27 cellular contexts compared by ENCODE assay signal in the genomic region with DNA sequence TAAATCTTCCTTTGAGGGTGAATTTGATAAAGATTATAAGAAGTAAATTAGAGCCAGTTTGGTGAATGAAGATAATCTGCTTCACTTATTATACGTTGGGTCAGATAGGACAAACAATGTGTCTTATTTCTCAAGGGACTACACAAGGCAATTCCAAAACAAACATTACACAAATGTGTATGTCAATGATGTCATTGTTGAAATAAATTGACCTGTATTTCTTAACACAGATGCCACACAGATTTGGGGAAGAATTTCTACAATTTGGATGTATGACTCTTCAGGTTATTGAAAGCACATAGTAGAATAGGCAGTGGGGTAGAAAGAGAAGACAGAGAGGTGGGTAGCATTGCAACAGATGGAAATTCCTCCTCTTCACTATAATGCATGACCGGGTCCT.
"Had no signal": no experiment of that assay in that cellular context is flagged by ENCODE, and none has a peak within 500 bp of the region (broad histone marks: within the 10 kb centered on the region; RNA-seq: fewer than 3 reads in every experiment).

No MANE protein-coding gene starts in this region.

- H3K27me3 ChIP-seq: dorsolateral prefrontal cortex, ovary, spleen, tibial nerve, upper lobe of left lung had no signal

- H3K36me3 ChIP-seq: heart right ventricle, lower lobe of right lung, ovary, spleen, thoracic aorta, tibial nerve, upper lobe of left lung had no signal

- DNase-seq: dorsolateral prefrontal cortex; effector CD4-positive, alpha-beta T cell; foreskin melanocyte; glutamatergic neuron; heart right ventricle; hypothalamus; immature natural killer cell; left ventricle myocardium superior; lower lobe of right lung; natural killer cell; occipital lobe; ovary; posterior cingulate gyrus; psoas muscle; right cardiac atrium; spleen; stimulated activated CD4-positive, alpha-beta T cell treated with anti-CD3 and anti-CD28 coated beads, Interleukin-15, amount 100 ng/mL, for 24 hours; stimulated activated CD4-positive, alpha-beta T cell treated with anti-CD3 and anti-CD28 coated beads, Interleukin-4, amount 100 ng/mL, for 24 hours; stimulated activated naive CD8-positive, alpha-beta T cell treated with anti-CD3 and anti-CD28 coated beads, Interleukin-15, Interleukin-2, amounts not matched to agents 100 U/mL and 50 U/mL, for 24 hours; upper lobe of left lung had no signal

- ATAC-seq: heart right ventricle; left ventricle myocardium superior; lower lobe of right lung; natural killer cell; psoas muscle; right cardiac atrium; stimulated activated effector memory CD8-positive, alpha-beta T cell treated with anti-CD3 and anti-CD28 coated beads, Interleukin-12 subunit alpha, Interleukin-12 subunit beta, amount 100 ng/mL, for 72 hours; stimulated activated naive CD8-positive, alpha-beta T cell treated with anti-CD3 and anti-CD28 coated beads, Interleukin-15, Interleukin-2, amounts not matched to agents 100 U/mL and 50 U/mL, for 24 hours had no signal

- H3K9me3 ChIP-seq: heart right ventricle, lower lobe of right lung, ovary, psoas muscle, spleen, thoracic aorta, tibial nerve, upper lobe of left lung had no signal

- H3K4me3 ChIP-seq: dorsolateral prefrontal cortex, heart right ventricle, lower lobe of right lung, ovary, psoas muscle, skin epidermis, spleen, thoracic aorta, tibial nerve, upper lobe of left lung had no signal

- H3K27ac ChIP-seq: dorsolateral prefrontal cortex, heart right ventricle, lower lobe of right lung, ovary, psoas muscle, skin epidermis, spleen, thoracic aorta, tibial nerve, upper lobe of left lung had no signal

- FAIRE-seq: colon, keratinocyte, urothelium cell line had no signal
